29 cellular contexts compared by ENCODE assay signal in the genomic region with DNA sequence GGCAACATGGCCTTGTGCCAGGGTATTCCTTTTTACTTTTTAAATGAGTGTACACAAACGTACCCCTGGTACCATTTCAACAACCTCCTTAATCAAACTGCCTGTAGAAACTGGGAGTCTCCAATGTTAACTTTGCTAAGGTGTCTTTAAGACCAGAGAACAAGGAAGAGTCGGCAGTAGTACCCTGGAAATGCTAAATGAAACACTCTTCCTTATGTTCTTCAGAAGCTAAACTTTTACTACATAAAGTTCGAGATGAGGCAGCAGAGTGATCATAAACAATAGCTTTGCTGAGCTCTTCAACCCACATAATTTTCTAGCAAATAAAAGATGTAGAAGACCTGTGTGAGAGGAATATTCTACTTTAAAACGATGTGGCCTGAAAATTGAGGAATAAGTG.
"Had no signal": no experiment of that assay in that cellular context is flagged by ENCODE, and none has a peak within 500 bp of the region (broad histone marks: within the 10 kb centered on the region; RNA-seq: fewer than 3 reads in every experiment).

No MANE protein-coding gene starts in this region.

- H3K36me3 ChIP-seq: stomach, suprapubic skin, thoracic aorta, thyroid gland, tibial artery, tibial nerve, transverse colon, upper lobe of left lung, upper lobe of right lung, uterus, vagina had no signal

- H3K4me1 Mint-ChIP-seq: stimulated activated effector memory CD8-positive, alpha-beta T cell treated with anti-CD3 and anti-CD28 coated beads, Interleukin-12 subunit alpha, Interleukin-12 subunit beta, amount 100 ng/mL, for 72 hours; stimulated activated memory B cell treated with anti-CD40 and anti-IgM and Interleukin-4, amounts not matched to agents 10 μg/mL and 1 μg/mL and 100 μg/mL, for 72 hours; stimulated activated naive CD8-positive, alpha-beta T cell treated with anti-CD3 and anti-CD28 coated beads, Interleukin-15, amount 100 ng/mL, for 72 hours had no signal

- H3K27ac ChIP-seq: stomach, suprapubic skin, testis, thoracic aorta, thyroid gland, tibial artery, tibial nerve, transverse colon, upper lobe of left lung, upper lobe of right lung, uterus, vagina had no signal

- H3K27ac Mint-ChIP-seq: stimulated activated effector memory CD8-positive, alpha-beta T cell treated with anti-CD3 and anti-CD28 coated beads, Interleukin-12 subunit alpha, Interleukin-12 subunit beta, amount 100 ng/mL, for 72 hours; stimulated activated memory B cell treated with anti-CD40 and anti-IgM and Interleukin-4, amounts not matched to agents 10 μg/mL and 1 μg/mL and 100 μg/mL, for 72 hours; stimulated activated naive B cell treated with anti-CD40 and anti-IgM and Interleukin-4, amounts not matched to agents 10 μg/mL and 1 μg/mL and 100 μg/mL, for 72 hours; stimulated activated naive CD8-positive, alpha-beta T cell treated with anti-CD3 and anti-CD28 coated beads, Interleukin-15, amount 100 ng/mL, for 72 hours; stimulated activated naive CD8-positive, alpha-beta T cell treated with anti-CD3 and anti-CD28 coated beads, Interleukin-15, Interleukin-2, amounts not matched to agents 100 ng/mL and 50 ng/mL, for 24 hours; type B pancreatic cell had no signal

- H3K27me3 ChIP-seq: stomach, suprapubic skin, testis, thyroid gland, tibial artery, tibial nerve, transverse colon, upper lobe of left lung, upper lobe of right lung, uterus, vagina had no signal

- H3K4me3 ChIP-seq: stomach, suprapubic skin, testis, thoracic aorta, thyroid gland, tibial artery, tibial nerve, transverse colon, upper lobe of left lung, upper lobe of right lung, uterus, vagina had no signal

- H3K27me3 Mint-ChIP-seq: stimulated activated memory B cell treated with anti-CD40 and anti-IgM and Interleukin-4, amounts not matched to agents 10 μg/mL and 1 μg/mL and 100 μg/mL, for 72 hours; stimulated activated naive B cell treated with anti-CD40 and anti-IgM and Interleukin-4, amounts not matched to agents 10 μg/mL and 1 μg/mL and 100 μg/mL, for 72 hours; stimulated activated naive CD8-positive, alpha-beta T cell treated with anti-CD3 and anti-CD28 coated beads, Interleukin-15, amount 100 ng/mL, for 72 hours; stimulated activated naive CD8-positive, alpha-beta T cell treated with anti-CD3 and anti-CD28 coated beads, Interleukin-15, Interleukin-2, amounts not matched to agents 100 ng/mL and 50 ng/mL, for 24 hours; type B pancreatic cell had no signal

- H3K4me3 Mint-ChIP-seq: stimulated activated effector memory CD8-positive, alpha-beta T cell treated with anti-CD3 and anti-CD28 coated beads, Interleukin-12 subunit alpha, Interleukin-12 subunit beta, amount 100 ng/mL, for 72 hours; stimulated activated memory B cell treated with anti-CD40 and anti-IgM and Interleukin-4, amounts not matched to agents 10 μg/mL and 1 μg/mL and 100 μg/mL, for 72 hours; stimulated activated naive B cell treated with anti-CD40 and anti-IgM and Interleukin-4, amounts not matched to agents 10 μg/mL and 1 μg/mL and 100 μg/mL, for 72 hours; stimulated activated naive CD8-positive, alpha-beta T cell treated with anti-CD3 and anti-CD28 coated beads, Interleukin-15, amount 100 ng/mL, for 72 hours; stimulated activated naive CD8-positive, alpha-beta T cell treated with anti-CD3 and anti-CD28 coated beads, Interleukin-15, Interleukin-2, amounts not matched to agents 100 ng/mL and 50 ng/mL, for 24 hours; type B pancreatic cell had no signal

- H3K4me1 ChIP-seq: stomach, suprapubic skin, testis, thyroid gland, tibial artery, tibial nerve, upper lobe of left lung, upper lobe of right lung, uterus, vagina had no signal

- H3K36me3 Mint-ChIP-seq: stimulated activated effector memory CD8-positive, alpha-beta T cell treated with anti-CD3 and anti-CD28 coated beads, Interleukin-12 subunit alpha, Interleukin-12 subunit beta, amount 100 ng/mL, for 72 hours; stimulated activated memory B cell treated with anti-CD40 and anti-IgM and Interleukin-4, amounts not matched to agents 10 μg/mL and 1 μg/mL and 100 μg/mL, for 72 hours; type B pancreatic cell had no signal

- H3K9me3 ChIP-seq: testis, thoracic aorta, thyroid gland, upper lobe of right lung, uterus, vagina had no signal

- FAIRE-seq: urothelium cell line had no signal

- DNase-seq: stimulated activated CD4-positive, alpha-beta T cell treated with anti-CD3 and anti-CD28 coated beads, Interleukin-2, amount 100 ng/mL, for 48 hours; stimulated activated CD4-positive, alpha-beta T cell treated with anti-CD3 and anti-CD28 coated beads, Interleukin-4, amount 100 ng/mL, for 1 hour; stimulated activated CD4-positive, alpha-beta T cell treated with anti-CD3 and anti-CD28 coated beads, Interleukin-4, amount 100 ng/mL, for 24 hours; stimulated activated CD4-positive, alpha-beta T cell treated with anti-CD3 and anti-CD28 coated beads, Interleukin-4, amount 100 ng/mL, for 4 hours; stimulated activated CD8-positive, alpha-beta memory T cell treated with anti-CD3 and anti-CD28 coated beads, Interleukin-4, amount 100 ng/mL, for 48 hours; stimulated activated naive B cell treated with anti-CD40 and anti-IgM and Interleukin-4, amounts not matched to agents 10 μg/mL and 1 μg/mL and 100 μg/mL, for 72 hours; stimulated activated naive CD4-positive, alpha-beta T cell; stimulated activated naive CD4-positive, alpha-beta T cell treated with Interleukin-2 at 50 U/mL for 16 hours; stimulated activated naive CD8-positive, alpha-beta T cell treated with anti-CD3 and anti-CD28 coated beads, Interleukin-15, amount 100 ng/mL, for 72 hours; stimulated activated naive CD8-positive, alpha-beta T cell treated with anti-CD3 and anti-CD28 coated beads, Interleukin-15, Interleukin-2, amounts not matched to agents 100 U/mL and 50 U/mL, for 24 hours; stomach; substantia nigra; testis; thyroid gland; tibial artery; transverse colon; trophoblast cell; upper lobe of left lung; upper lobe of right lung; uterus had no signal

- ATAC-seq: stimulated activated effector memory CD8-positive, alpha-beta T cell treated with anti-CD3 and anti-CD28 coated beads, Interleukin-12 subunit alpha, Interleukin-12 subunit beta, amount 100 ng/mL, for 72 hours; stimulated activated memory B cell treated with anti-CD40 and anti-IgM and Interleukin-4, amounts not matched to agents 10 μg/mL and 1 μg/mL and 100 μg/mL, for 72 hours; stimulated activated naive B cell treated with anti-CD40 and anti-IgM and Interleukin-4, amounts not matched to agents 10 μg/mL and 1 μg/mL and 100 μg/mL, for 72 hours; stimulated activated naive CD8-positive, alpha-beta T cell treated with anti-CD3 and anti-CD28 coated beads, Interleukin-15, amount 100 ng/mL, for 72 hours; stimulated activated naive CD8-positive, alpha-beta T cell treated with anti-CD3 and anti-CD28 coated beads, Interleukin-15, Interleukin-2, amounts not matched to agents 100 U/mL and 50 U/mL, for 24 hours; upper lobe of right lung had no signal
